Comparison of ENCODE assay signal across 21 cellular contexts in genomic region chr2:98140210-98140609, GRCh38. TPM values are rescaled to one million over a fixed set of nuclear protein-coding genes. Genes with fewer than 3 reads are reported as not detected.
A peak's percentile ranks its signal among the peaks of the same experiment; 100 is the strongest.
DNase-seq lines count a peak whose midpoint lies in the region; TF ChIP-seq lines count a peak whose summit lies in the region.
"Had no signal": no experiment of that assay in that cellular context is flagged by ENCODE, and none has a peak within 500 bp of the region (broad histone marks: within the 10 kb centered on the region; RNA-seq: fewer than 3 reads in every experiment).

No MANE protein-coding gene starts in this region.

- DNase-seq in NCI-H2029 treated with DMSO at 0.1 percent for 48 hours (lab: John Stamatoyannopoulos, UW), result peak; percentile 81
- DNase-seq in choroid plexus epithelial cell (ENCODE audit: low read depth), result peak; percentile 21
- peak; percentile 37 for DNase-seq in iris pigment epithelial cell (ENCODE audit: low read depth)
- no peak for DNase-seq in HuH-7.5 (ENCODE audit: low spot score)
- DNase-seq in H4 (ENCODE audit: low spot score), result no peak
- no peak for DNase-seq in activated CD4-positive, alpha-beta T cell treated with anti-CD3 and anti-CD28 coated beads for 4 hours
- no peak for DNase-seq in hepatic stellate cell (ENCODE audit: low spot score)
- DNase-seq: ACHN; DMS79; Kasumi-1; NCI-H1436; NCI-H345; nephron progenitor cell; retina; SIG-M5; stimulated activated naive CD8-positive, alpha-beta T cell treated with anti-CD3 and anti-CD28 coated beads, Interleukin-15, amount 100 ng/mL, for 72 hours had no signal

- no peaks in the 10 kb centered on the region for H3K36me3 ChIP-seq in ACC112 (ENCODE audit: insufficient read depth, low read length)

- H3K79me2 ChIP-seq in ACC112 (ENCODE audit: control insufficient read depth, insufficient read depth, low read length, unreplicated experiment), result no peaks in the 10 kb centered on the region

- TF ChIP-seq CTCF in choroid plexus epithelial cell (conservative IDR thresholded peaks at IDR 0.05; ENCODE audit: low read depth, low read length), result no peak

- H3K4me3 ChIP-seq in ACC112 (ENCODE audit: low read depth, low read length) (no peak overlapping the region), choroid plexus epithelial cell (ENCODE audit: low read depth, low read length) (no peak overlapping the region)

- H2AFZ ChIP-seq in ACC112 (ENCODE audit: low read length, unreplicated experiment), result peak overlapping the region; percentile 32

- no peaks in the 10 kb centered on the region for H3K27me3 ChIP-seq in ACC112 (ENCODE audit: insufficient read depth, low read length)

- no peak overlapping the region for H3K27ac ChIP-seq in ACC112 (ENCODE audit: low read depth, low read length)

- H3K4me1 ChIP-seq in ACC112 (ENCODE audit: control insufficient read depth, insufficient read depth, low read length, unreplicated experiment), result no peaks in the 10 kb centered on the region

RNA-seq across cellular contexts. Expression of gene VWA3B, which starts 53.2 kb away (rescaled TPM):
- not detected in 2 replicates for total RNA-seq in H4 (2014; rRNA removed; shearing (Covaris generic))
- total RNA-seq: bronchial epithelial cell, HT-29, mesenteric fat pad, WTC11 had no signal

Comparison
In these comparisons a context has a peak if more than half of its experiments do, and no peak if none do; other contexts are left out.
1. DNase-seq: peak in NCI-H2029 treated with DMSO at 0.1 percent for 48 hours (single experiment), choroid plexus epithelial cell (single experiment) and iris pigment epithelial cell (single experiment); none in HuH-7.5 (single experiment), H4 (single experiment), activated CD4-positive, alpha-beta T cell treated with anti-CD3 and anti-CD28 coated beads for 4 hours (0 of 2) and hepatic stellate cell (single experiment).